8 cellular contexts compared by ENCODE assay signal in the genomic region with DNA sequence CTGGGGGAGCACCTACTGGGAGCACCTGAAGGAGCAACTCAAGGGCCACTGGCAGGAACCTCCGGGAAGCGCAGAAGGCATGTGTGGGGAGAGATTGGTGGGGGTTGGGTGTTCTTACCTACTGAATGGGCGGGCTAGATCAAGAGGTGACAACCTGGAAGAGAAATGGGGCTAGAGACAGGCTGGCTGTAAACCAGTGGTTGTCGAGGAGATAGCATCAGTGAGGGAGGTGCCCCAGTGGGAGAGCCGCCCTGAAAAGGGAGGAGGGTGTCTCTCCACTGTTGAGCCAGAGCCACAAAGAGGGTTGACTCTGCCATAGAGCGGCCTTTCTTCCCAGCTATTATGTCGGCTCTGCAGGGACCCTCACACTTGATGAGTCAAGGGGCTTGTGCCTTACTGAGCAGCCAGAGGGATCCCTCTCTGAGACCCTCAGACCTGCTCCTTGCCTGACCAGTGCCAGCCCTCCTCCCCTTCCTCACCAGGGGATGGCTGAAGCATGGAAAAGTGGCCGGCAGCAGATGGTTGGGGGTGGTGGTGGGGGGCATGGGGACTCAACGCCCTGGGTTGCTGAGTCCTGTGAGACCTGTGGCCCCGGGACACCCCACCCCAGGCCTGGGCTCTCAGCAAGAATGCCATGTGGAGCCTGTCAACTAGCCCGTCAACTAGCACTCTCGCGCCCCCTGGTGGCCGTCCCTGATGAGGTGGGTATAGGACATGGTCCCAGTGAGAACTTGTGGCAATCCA. TPM values are rescaled to one million over a fixed set of nuclear protein-coding genes. Genes with fewer than 3 reads are reported as not detected.
DNase-seq lines count a peak whose midpoint lies in the region; ATAC-seq and TF ChIP-seq lines count a peak whose summit lies in the region.

No MANE protein-coding gene starts in this region.

- H3K4me1 ChIP-seq in neuronal stem cell (ENCODE audit: control insufficient read depth in 2 of 2, insufficient read depth in 1 of 2, low read depth in 1 of 2, low read length in 2 of 2), result peaks cover 0 to 3% of the 10 kb centered on the region in 2 donors

- peak overlapping the region; percentile 52 to 67 for H3K27ac Mint-ChIP-seq in stimulated activated naive CD8-positive, alpha-beta T cell treated with anti-CD3 and anti-CD28 coated beads, Interleukin-15, amount 100 ng/mL, for 72 hours

- H3K9me3 Mint-ChIP-seq in stimulated activated naive CD8-positive, alpha-beta T cell treated with anti-CD3 and anti-CD28 coated beads, Interleukin-15, amount 100 ng/mL, for 72 hours, result no peaks in the 10 kb centered on the region

- no peak overlapping the region for H3K23ac ChIP-seq in neuronal stem cell (ENCODE audit: low read depth, low read length, poor library complexity)

- no peak overlapping the region for H3K4me3 Mint-ChIP-seq in stimulated activated naive CD8-positive, alpha-beta T cell treated with anti-CD3 and anti-CD28 coated beads, Interleukin-15, amount 100 ng/mL, for 72 hours

- H3K27ac ChIP-seq in neuronal stem cell (replicated peaks; ENCODE audit: low read length), result no peak overlapping the region

- no peak overlapping the region for H3K4me3 ChIP-seq in fibroblast of pulmonary artery (replicated peaks; ENCODE audit: low read depth, low read length)
- H3K4me3 ChIP-seq in neuronal stem cell (ENCODE audit: low read length in 2 of 2), result no peak overlapping the region

- no peaks in the 10 kb centered on the region for H3K36me3 ChIP-seq in neuronal stem cell (replicated peaks in 1 of 2; ENCODE audit: control insufficient read depth in 2 of 2, insufficient read depth in 2 of 2, low read length in 2 of 2)

- H2AFZ ChIP-seq in neuronal stem cell (ENCODE audit: low read length), result peak overlapping the region; percentile 62

- H3K27me3 ChIP-seq in neuronal stem cell (ENCODE audit: control insufficient read depth in 3 of 3, insufficient read depth in 3 of 3, low read depth in 1 of 3, low read length in 3 of 3), result no peaks in the 10 kb centered on the region

- no peak overlapping the region for H3K18ac ChIP-seq in neuronal stem cell (ENCODE audit: low read length)

- no CpG with 5 or more reads among the region's 14 CpGs for WGBS in neuronal stem cell (ENCODE audit: extremely low coverage in 2 of 2, insufficient read length in 2 of 2, insufficient replicate concordance in 1 of 2), 2 donors

- H3K79me1 ChIP-seq in neuronal stem cell (ENCODE audit: low read depth, low read length), result no peaks in the 10 kb centered on the region

- peaks cover 17% of the 10 kb centered on the region for H3K4me1 Mint-ChIP-seq in stimulated activated naive CD8-positive, alpha-beta T cell treated with anti-CD3 and anti-CD28 coated beads, Interleukin-15, amount 100 ng/mL, for 72 hours

- TF ChIP-seq CTCF in fibroblast of pulmonary artery (IDR thresholded peaks at IDR 0.05; ENCODE audit: low read length, missing control alignments), result peak; percentile 81

- H3K4ac ChIP-seq in neuronal stem cell (ENCODE audit: low read length), result no peak overlapping the region

- no peak overlapping the region for H4K91ac ChIP-seq in neuronal stem cell (ENCODE audit: low read depth, low read length, poor library complexity)

- no peaks in the 10 kb centered on the region for H3K9me3 ChIP-seq in neuronal stem cell (replicated peaks in 1 of 2; ENCODE audit: control insufficient read depth in 2 of 2, insufficient read depth in 1 of 2, low read depth in 1 of 2, low read length in 2 of 2)

- DNase-seq in COLO668 (lab: John Stamatoyannopoulos, UW; ENCODE audit: unreplicated experiment) (peak; percentile 89), LHCN-M2 (ENCODE audit: low read depth) (peak; percentile 78), RPMI8226 (peak; percentile 89), fibroblast of pulmonary artery (ENCODE audit: low read depth) (peak; percentile 78), neuronal stem cell (ENCODE audit: low spot score) (peak; percentile 59)
- DNase-seq in activated T-helper 1 cell treated with anti-CD3 and anti-CD28 coated beads, Interleukin-2, amount 50 U/mL, for 16 hours (ENCODE audit: low read depth in 1 of 2, low spot score in 1 of 2), result peak; percentile 88 to 99
- peak; percentile 93 to 94 for DNase-seq in stimulated activated naive CD8-positive, alpha-beta T cell treated with anti-CD3 and anti-CD28 coated beads, Interleukin-15, amount 100 ng/mL, for 72 hours

- no peak overlapping the region for H4K8ac ChIP-seq in neuronal stem cell (ENCODE audit: low read depth, low read length)

- H3K27me3 Mint-ChIP-seq in stimulated activated naive CD8-positive, alpha-beta T cell treated with anti-CD3 and anti-CD28 coated beads, Interleukin-15, amount 100 ng/mL, for 72 hours, result no peaks in the 10 kb centered on the region

- H2AK5ac ChIP-seq in neuronal stem cell (ENCODE audit: low read depth, low read length), result no peak overlapping the region

- H2BK120ac ChIP-seq in neuronal stem cell (ENCODE audit: low read depth, low read length), result no peak overlapping the region

- no peak overlapping the region for H3K9ac ChIP-seq in neuronal stem cell (ENCODE audit: low read depth, low read length, poor library complexity)

- H2BK15ac ChIP-seq in neuronal stem cell (ENCODE audit: low read length), result no peak overlapping the region

- H2BK5ac ChIP-seq in neuronal stem cell (ENCODE audit: low read length), result no peak overlapping the region

- no peak overlapping the region for H3K14ac ChIP-seq in neuronal stem cell (ENCODE audit: low read length)

- H2BK12ac ChIP-seq in neuronal stem cell (ENCODE audit: low read length), result no peak overlapping the region

- peak; percentile 70 for ATAC-seq in GM21447 (IDR thresholded peaks at IDR 0.05; ENCODE audit: unreplicated experiment)
- peak; percentile 100 for ATAC-seq in stimulated activated naive CD8-positive, alpha-beta T cell treated with anti-CD3 and anti-CD28 coated beads, Interleukin-15, amount 100 ng/mL, for 72 hours

- H3K4me2 ChIP-seq in neuronal stem cell (ENCODE audit: insufficient read depth, low read length, poor library complexity, severe bottlenecking), result no peak overlapping the region

RNA-seq across cellular contexts. Expression of a gene that starts 36.4 kb away (rescaled TPM):
- 41.9 and 62.3 TPM in 2 replicates for total RNA-seq in LHCN-M2 (2014; rRNA removed)
- polyA plus RNA-seq in LHCN-M2 (2012), result 18.9 TPM
- 12.2 TPM for polyA plus RNA-seq in neuronal stem cell (2013, experiment 1 of 2)
- polyA plus RNA-seq in neuronal stem cell (2013, experiment 2 of 2), result 12.7 TPM

RNA-seq across cellular contexts. Expression of a gene that starts 57.0 kb away (rescaled TPM):
- total RNA-seq in LHCN-M2 (2014; rRNA removed), result not detected in 2 replicates
- polyA plus RNA-seq in LHCN-M2 (2012), result 0.02 TPM
- polyA plus RNA-seq in neuronal stem cell (2013, experiment 1 of 2), result 0.03 TPM
- 0.06 TPM for polyA plus RNA-seq in neuronal stem cell (2013, experiment 2 of 2)
